ENCODE assay signal across 1 cellular context in genomic region chr20:4607287-4607713, GRCh38.
A peak's percentile ranks its signal among the peaks of the same experiment; 100 is the strongest.
TF ChIP-seq lines count a peak whose summit lies in the region.

No MANE protein-coding gene starts in this region.

TF ChIP-seq in HepG2, 621 proteins besides CTCF, POLR2A, EP300 and RAD21 (continued from another document and continues in another):
- TF ChIP-seq KIAA2018 (CRISPR knock-in tag; IDR thresholded peaks at IDR 0.05; ENCODE audit: borderline replicate concordance) = no peak
- TF ChIP-seq ZKSCAN8 (CRISPR knock-in tag; IDR thresholded peaks at IDR 0.05; ENCODE audit: borderline replicate concordance) = no peak
- no peak for TF ChIP-seq UBTF (CRISPR knock-in tag; IDR thresholded peaks at IDR 0.05)
- TF ChIP-seq ZNF382 (CRISPR knock-in tag; IDR thresholded peaks at IDR 0.05; ENCODE audit: borderline replicate concordance) = no peak
- TF ChIP-seq TRIM24 (CRISPR knock-in tag; IDR thresholded peaks at IDR 0.05) = no peak
- TF ChIP-seq PHB2 (IDR thresholded peaks at IDR 0.05; ENCODE audit: partially characterized antibody) = no peak
- TF ChIP-seq ZUFSP (CRISPR knock-in tag; IDR thresholded peaks at IDR 0.05; ENCODE audit: borderline replicate concordance) = no peak
- TF ChIP-seq ZNF431 (CRISPR knock-in tag; IDR thresholded peaks at IDR 0.05; ENCODE audit: borderline replicate concordance, low read depth) = no peak
- no peak for TF ChIP-seq PRMT3 (CRISPR knock-in tag; IDR thresholded peaks at IDR 0.05; ENCODE audit: borderline replicate concordance, low read depth)
- no peak for TF ChIP-seq RARG (CRISPR knock-in tag; IDR thresholded peaks at IDR 0.05; ENCODE audit: low read depth)
- peak; percentile 88 for TF ChIP-seq ZNF121 (CRISPR knock-in tag; IDR thresholded peaks at IDR 0.05)
- no peak for TF ChIP-seq NFIB (CRISPR knock-in tag; IDR thresholded peaks at IDR 0.05; ENCODE audit: borderline replicate concordance)
- TF ChIP-seq ZHX1 (CRISPR knock-in tag; IDR thresholded peaks at IDR 0.05; ENCODE audit: low read depth) = no peak
- TF ChIP-seq ZNF34 (CRISPR knock-in tag; IDR thresholded peaks at IDR 0.05; ENCODE audit: borderline replicate concordance) = no peak
- TF ChIP-seq HNRNPH1 (optimal IDR thresholded peaks at IDR 0.05; ENCODE audit: low read depth, low read length) = no peak
- peak; percentile 38; the same call in 1 of the 2 replicates for TF ChIP-seq IRF2 (CRISPR knock-in tag; IDR thresholded peaks at IDR 0.05)
- TF ChIP-seq MEF2D (CRISPR knock-in tag; IDR thresholded peaks at IDR 0.05) = no peak
- TF ChIP-seq ZBTB38 (CRISPR knock-in tag; IDR thresholded peaks at IDR 0.05) = no peak
- no peak for TF ChIP-seq AKNA (CRISPR knock-in tag; IDR thresholded peaks at IDR 0.05; ENCODE audit: borderline replicate concordance)
- no peak for TF ChIP-seq CBX5 (CRISPR knock-in tag; IDR thresholded peaks at IDR 0.05; ENCODE audit: borderline replicate concordance)
- TF ChIP-seq ZNF33A (CRISPR knock-in tag; IDR thresholded peaks at IDR 0.05; ENCODE audit: borderline replicate concordance) = no peak
- TF ChIP-seq SMYD3 (CRISPR knock-in tag; IDR thresholded peaks at IDR 0.05) = peak; percentile 89; the same call in 1 of the 2 replicates
- no peak for TF ChIP-seq ZNF556 (CRISPR knock-in tag; IDR thresholded peaks at IDR 0.05; ENCODE audit: borderline replicate concordance)
- TF ChIP-seq AHR (CRISPR knock-in tag; IDR thresholded peaks at IDR 0.05) = no peak
- TF ChIP-seq HDAC1 (CRISPR knock-in tag; IDR thresholded peaks at IDR 0.05) = no peak
- no peak for TF ChIP-seq ZSCAN30 (CRISPR knock-in tag; IDR thresholded peaks at IDR 0.05)
- TF ChIP-seq IRF9 (CRISPR knock-in tag; IDR thresholded peaks at IDR 0.05; ENCODE audit: borderline replicate concordance) = no peak
- TF ChIP-seq MXD1 (CRISPR knock-in tag; IDR thresholded peaks at IDR 0.05) = no peak
- TF ChIP-seq ZNF343 (CRISPR knock-in tag; IDR thresholded peaks at IDR 0.05) = no peak
- TF ChIP-seq ZNF580 (CRISPR knock-in tag; IDR thresholded peaks at IDR 0.05; ENCODE audit: borderline replicate concordance, low read depth) = no peak
- TF ChIP-seq ISL2 (CRISPR knock-in tag; IDR thresholded peaks at IDR 0.05) = no peak
- peak; percentile 66; the same call in 1 of the 2 replicates for TF ChIP-seq ZNF501 (CRISPR knock-in tag; IDR thresholded peaks at IDR 0.05)
- TF ChIP-seq FOXJ3 (CRISPR knock-in tag; IDR thresholded peaks at IDR 0.05; ENCODE audit: borderline replicate concordance) = no peak
- TF ChIP-seq ZNF256 (CRISPR knock-in tag; conservative IDR thresholded peaks at IDR 0.05) = no peak
- no peak for TF ChIP-seq MTA3 (CRISPR knock-in tag; IDR thresholded peaks at IDR 0.05)
- TF ChIP-seq CREM (IDR thresholded peaks at IDR 0.05) = no peak
- TF ChIP-seq CREM (CRISPR knock-in tag; IDR thresholded peaks at IDR 0.05) = no peak
